In the genomic region with DNA sequence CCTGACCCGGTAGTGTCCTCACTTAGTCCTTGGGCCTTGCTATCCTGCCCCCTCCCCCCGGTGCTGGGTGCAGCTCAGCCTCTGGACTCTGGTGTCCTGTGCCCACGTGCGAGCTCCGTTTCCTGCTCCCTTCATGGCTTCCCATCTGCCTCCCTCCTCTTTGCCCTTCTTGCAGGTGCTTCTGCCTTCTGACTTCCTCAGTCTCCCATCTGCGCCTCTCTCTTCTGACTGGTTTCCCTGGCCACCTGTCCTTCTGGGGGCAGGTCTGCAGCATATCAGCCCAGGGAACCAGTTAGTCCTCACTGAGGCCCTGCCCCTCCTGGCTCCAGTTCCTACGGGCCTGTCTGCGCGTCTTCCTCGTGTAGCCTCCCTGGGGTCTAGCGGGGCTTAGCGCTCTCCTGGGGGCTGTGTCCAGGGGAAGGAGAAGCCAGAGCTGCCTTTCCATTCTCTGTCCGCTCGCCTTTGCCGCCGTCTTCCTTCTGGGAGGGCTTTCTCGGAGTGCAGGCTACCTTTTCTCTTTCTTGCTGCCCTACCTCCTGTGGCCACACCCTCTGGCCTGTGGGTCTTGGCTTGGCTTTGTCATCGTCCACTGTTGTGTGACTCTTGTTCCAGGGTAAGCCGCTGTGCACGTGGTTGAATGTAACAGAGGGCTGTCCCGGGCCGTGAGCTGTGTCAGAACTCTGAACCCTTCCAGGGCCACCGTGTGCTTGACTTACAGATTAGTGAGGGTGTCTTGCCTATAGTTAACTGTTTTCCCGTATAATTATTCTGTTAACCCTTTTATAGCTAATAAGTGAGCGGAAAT, we compare ENCODE assay signal across 2 cellular contexts.
TF ChIP-seq lines count a peak whose summit lies in the region.

No MANE protein-coding gene starts in this region.

TF ChIP-seq in GM23338, 12 proteins besides CTCF, POLR2A, EP300 and RAD21 (continued from another document):
- TF ChIP-seq CREB1 (CRISPR knock-in tag; IDR thresholded peaks at IDR 0.05; ENCODE audit: low read depth) (no peak), REST (IDR thresholded peaks at IDR 0.05; ENCODE audit: unreplicated experiment) (no peak), ZNF331 (CRISPR knock-in tag; IDR thresholded peaks at IDR 0.05; ENCODE audit: low read depth) (no peak), POLR2AphosphoS5 (IDR thresholded peaks at IDR 0.05; ENCODE audit: low read depth) (no peak), EZH2phosphoT487 (IDR thresholded peaks at IDR 0.05; ENCODE audit: unreplicated experiment) (no peak), JUNB (IDR thresholded peaks at IDR 0.05; ENCODE audit: unreplicated experiment) (no peak), ZNF462 (CRISPR knock-in tag; IDR thresholded peaks at IDR 0.05) (no peak)

TF ChIP-seq in WTC11, 78 proteins besides CTCF, POLR2A, EP300 and RAD21 (continued from another document):
- TF ChIP-seq STAT6 (CRISPR knock-in tag; conservative IDR thresholded peaks at IDR 0.05; ENCODE audit: low read depth) (no peak), OVOL2 (CRISPR knock-in tag; IDR thresholded peaks at IDR 0.05; ENCODE audit: borderline replicate concordance) (no peak), SMAD4 (CRISPR knock-in tag; IDR thresholded peaks at IDR 0.05) (no peak), CBFB (CRISPR knock-in tag; IDR thresholded peaks at IDR 0.05; ENCODE audit: low read depth) (no peak), SMAD3 (CRISPR knock-in tag; IDR thresholded peaks at IDR 0.05; ENCODE audit: borderline replicate concordance) (no peak), ZNF219 (CRISPR knock-in tag; IDR thresholded peaks at IDR 0.05; ENCODE audit: borderline replicate concordance) (no peak), TP53 (CRISPR knock-in tag; IDR thresholded peaks at IDR 0.05) (no peak), RELA (CRISPR knock-in tag; IDR thresholded peaks at IDR 0.05; ENCODE audit: borderline replicate concordance) (no peak), GABPB1 (CRISPR knock-in tag; IDR thresholded peaks at IDR 0.05) (peak; percentile 76), GRHL2 (CRISPR knock-in tag; IDR thresholded peaks at IDR 0.05; ENCODE audit: insufficient replicate concordance, severe bottlenecking) (no peak), ZNF671 (CRISPR knock-in tag; IDR thresholded peaks at IDR 0.05) (no peak), FOXP1 (CRISPR knock-in tag; IDR thresholded peaks at IDR 0.05; ENCODE audit: borderline replicate concordance) (0 out of 2 replicates have a peak, but pooled peaks have one; percentile 29), KAT7 (CRISPR knock-in tag; IDR thresholded peaks at IDR 0.05; ENCODE audit: borderline replicate concordance) (no peak), FOXJ3 (CRISPR knock-in tag; IDR thresholded peaks at IDR 0.05; ENCODE audit: borderline replicate concordance) (no peak), TCF7 (CRISPR knock-in tag; IDR thresholded peaks at IDR 0.05; ENCODE audit: low read depth) (no peak), JUN (CRISPR knock-in tag; IDR thresholded peaks at IDR 0.05) (no peak), ZNF232 (CRISPR knock-in tag; IDR thresholded peaks at IDR 0.05) (0 out of 2 replicates have a peak, but pooled peaks have one; percentile 42), ZBTB21 (CRISPR knock-in tag; IDR thresholded peaks at IDR 0.05; ENCODE audit: borderline replicate concordance) (no peak), ZNF317 (CRISPR knock-in tag; IDR thresholded peaks at IDR 0.05; ENCODE audit: borderline replicate concordance, low read depth) (no peak), ZBTB43 (CRISPR knock-in tag; IDR thresholded peaks at IDR 0.05) (no peak), ZNF396 (CRISPR knock-in tag; IDR thresholded peaks at IDR 0.05; ENCODE audit: borderline replicate concordance) (no peak)
- TF ChIP-seq, protein P1, sequence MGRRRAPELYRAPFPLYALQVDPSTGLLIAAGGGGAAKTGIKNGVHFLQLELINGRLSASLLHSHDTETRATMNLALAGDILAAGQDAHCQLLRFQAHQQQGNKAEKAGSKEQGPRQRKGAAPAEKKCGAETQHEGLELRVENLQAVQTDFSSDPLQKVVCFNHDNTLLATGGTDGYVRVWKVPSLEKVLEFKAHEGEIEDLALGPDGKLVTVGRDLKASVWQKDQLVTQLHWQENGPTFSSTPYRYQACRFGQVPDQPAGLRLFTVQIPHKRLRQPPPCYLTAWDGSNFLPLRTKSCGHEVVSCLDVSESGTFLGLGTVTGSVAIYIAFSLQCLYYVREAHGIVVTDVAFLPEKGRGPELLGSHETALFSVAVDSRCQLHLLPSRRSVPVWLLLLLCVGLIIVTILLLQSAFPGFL (CRISPR knock-in tag; IDR thresholded peaks at IDR 0.05; ENCODE audit: borderline replicate concordance) = peak; percentile 73; the same call in 1 of the 2 replicates
- TF ChIP-seq, protein P2, sequence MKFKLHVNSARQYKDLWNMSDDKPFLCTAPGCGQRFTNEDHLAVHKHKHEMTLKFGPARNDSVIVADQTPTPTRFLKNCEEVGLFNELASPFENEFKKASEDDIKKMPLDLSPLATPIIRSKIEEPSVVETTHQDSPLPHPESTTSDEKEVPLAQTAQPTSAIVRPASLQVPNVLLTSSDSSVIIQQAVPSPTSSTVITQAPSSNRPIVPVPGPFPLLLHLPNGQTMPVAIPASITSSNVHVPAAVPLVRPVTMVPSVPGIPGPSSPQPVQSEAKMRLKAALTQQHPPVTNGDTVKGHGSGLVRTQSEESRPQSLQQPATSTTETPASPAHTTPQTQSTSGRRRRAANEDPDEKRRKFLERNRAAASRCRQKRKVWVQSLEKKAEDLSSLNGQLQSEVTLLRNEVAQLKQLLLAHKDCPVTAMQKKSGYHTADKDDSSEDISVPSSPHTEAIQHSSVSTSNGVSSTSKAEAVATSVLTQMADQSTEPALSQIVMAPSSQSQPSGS (CRISPR knock-in tag; IDR thresholded peaks at IDR 0.05; ENCODE audit: borderline replicate concordance, low read depth) = no peak
- TF ChIP-seq, protein P3, sequence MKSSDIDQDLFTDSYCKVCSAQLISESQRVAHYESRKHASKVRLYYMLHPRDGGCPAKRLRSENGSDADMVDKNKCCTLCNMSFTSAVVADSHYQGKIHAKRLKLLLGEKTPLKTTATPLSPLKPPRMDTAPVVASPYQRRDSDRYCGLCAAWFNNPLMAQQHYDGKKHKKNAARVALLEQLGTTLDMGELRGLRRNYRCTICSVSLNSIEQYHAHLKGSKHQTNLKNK (CRISPR knock-in tag; IDR thresholded peaks at IDR 0.05) = no peak
